8 cellular contexts compared by ENCODE assay signal in genomic region chr12:128823916-128824839, GRCh38. TPM values are rescaled to one million over a fixed set of nuclear protein-coding genes. Genes with fewer than 3 reads are reported as not detected.
DNase-seq lines count a peak whose midpoint lies in the region; ATAC-seq and TF ChIP-seq lines count a peak whose summit lies in the region.

TSS of gene SLC15A4 (minus strand) at chr12:128823958. CDS start at chr12:128823943, 15 bp downstream.

- TF ChIP-seq CTCF in GM13976 (IDR thresholded peaks at IDR 0.05; ENCODE audit: borderline replicate concordance, control extremely low read depth, extremely low read depth, insufficient read depth, missing control alignments): peak; percentile 26
- peak in 1 of 12 donors; percentile 14 for TF ChIP-seq CTCF in heart left ventricle (IDR thresholded peaks at IDR 0.05)
- peak in 1 of 5 experiments; percentile 17 for TF ChIP-seq CTCF in transverse colon (IDR thresholded peaks at IDR 0.05)

- intact Hi-C loops in heart left ventricle (cut with DNase I) (no loop called here), transverse colon (cut with DNase I; ENCODE audit: low total_unique reads) (no loop called here)

- peaks cover 4% of the 10 kb centered on the region in 2 donors for H3K27me3 Mint-ChIP-seq in T-cell

- 4 to 8% (median 5%) methylated on average over 57 to 63 of the region's 63 CpGs for WGBS in adipose tissue, 3 donors
- WGBS in heart left ventricle, 4 donors: 3 to 11% (median 9%) methylated on average over 30 to 63 of the region's 63 CpGs
- WGBS in transverse colon (ENCODE audit: low coverage in 1 of 2), 2 donors: 0 to 6% methylated on average over 3 to 60 of the region's 63 CpGs

- TF ChIP-seq POLR2A in heart left ventricle (IDR thresholded peaks at IDR 0.05): peak; percentile 80 to 94
- peak; percentile 92 for TF ChIP-seq POLR2A in transverse colon (IDR thresholded peaks at IDR 0.05)

- H3K36me3 ChIP-seq in heart left ventricle (peaks cover 0 to 5% (median 0%) of the 10 kb centered on the region in 9 donors), transverse colon (no peaks in the 10 kb centered on the region)

- H3K9me3 ChIP-seq in heart left ventricle: peaks cover 0 to 7% (median 0%) of the 10 kb centered on the region in 12 donors
- H3K9me3 ChIP-seq in transverse colon: no peaks in the 10 kb centered on the region

- in situ Hi-C loops in GM13976 (cut with MboI; ENCODE audit: low sequenced_read_pairs, unreplicated experiment) (no loop called here), transverse colon (cut with MboI; ENCODE audit: low pct_ligation_motif_present in 1 of 4, low pct_unique_long_range_greater_than_20kb in 1 of 4, low sequenced_read_pairs in 3 of 4) (no loop called here)

- CTCF ChIA-PET in T-cell (lab: Charles Lee): interaction anchor here in 1 of 2 donors (1.4 kb wide), 1 partner anchor 41 kb away, joined by 7 read pairs; no protein-coding TSS in a partner anchor

- ATAC-seq in HG02852 (IDR thresholded peaks at IDR 0.05; ENCODE audit: unreplicated experiment) (peak; percentile 78), T-cell (replicated peaks in 1 of 4) (peak; percentile 90 to 95 (median 94)), heart left ventricle (peak; percentile 96 to 99 (median 98))

- H3K27ac ChIP-seq in adipose tissue (ENCODE audit: low read depth, low read length) (peak within 1 kb of the TSS; percentile 22), heart left ventricle (peak within 1 kb of the TSS; percentile 56 to 94 (median 88)), transverse colon (peak within 1 kb of the TSS; percentile 87 to 93 (median 90))

- H3K9me3 Mint-ChIP-seq in T-cell: peaks cover 0 to 7% (median 0%) of the 10 kb centered on the region in 3 donors

- H3K4me1 Mint-ChIP-seq in T-cell: peaks cover 29 to 37% (median 32%) of the 10 kb centered on the region in 3 donors

- POLR2A ChIA-PET in T-cell (lab: Charles Lee): interaction anchor here in 1 of 2 donors (0.8 kb wide), 1 partner anchor 26 kb away, joined by 3 read pairs; no protein-coding TSS in a partner anchor

- H3K4me3 ChIP-seq in heart left ventricle: peak within 1 kb of the TSS; percentile 65 to 99 (median 92)
- H3K4me3 ChIP-seq in transverse colon: peak within 1 kb of the TSS; percentile 60 to 93 (median 84)

- H3K36me3 Mint-ChIP-seq in T-cell: peaks cover 14% of the 10 kb centered on the region

- DNase-seq in GM13976 (ENCODE audit: low spot score): peak; percentile 97
- peak; percentile 76 for DNase-seq in NCI-H1436 treated with DMSO at 0.1 percent for 48 hours (lab: John Stamatoyannopoulos, UW)
- peak; percentile 75 to 91 (median 86) for DNase-seq in T-cell
- peak; percentile 96 to 99 (median 97) for DNase-seq in heart left ventricle
- peak; percentile 90 for DNase-seq in pons (ENCODE audit: low spot score)
- DNase-seq in transverse colon: peak; percentile 98

- peaks cover 0 to 52% (median 33%) of the 10 kb centered on the region in 12 donors for H3K4me1 ChIP-seq in heart left ventricle
- peaks cover 6 to 36% (median 17%) of the 10 kb centered on the region in 4 donors for H3K4me1 ChIP-seq in transverse colon

- peak within 1 kb of the TSS; percentile 27 to 52 for H3K27ac Mint-ChIP-seq in T-cell

- peak within 1 kb of the TSS; percentile 77 to 81 (median 80) for H3K4me3 Mint-ChIP-seq in T-cell

- no peak for TF ChIP-seq EP300 in transverse colon (IDR thresholded peaks at IDR 0.05; ENCODE audit: low read depth)

- H3K27me3 ChIP-seq in heart left ventricle (no peaks in the 10 kb centered on the region), transverse colon (no peaks in the 10 kb centered on the region)

RNA-seq across cellular contexts. Expression of gene SLC15A4, which starts in this region (rescaled TPM):
- total RNA-seq in T-cell: 10 to 100 TPM; 17.6 to 31.0 (median 20.9) TPM
- 10 to 100 TPM in 2 of 3 donors, 1 to 10 TPM in 1; 6.5 to 12.4 (median 10.4) TPM for polyA plus RNA-seq in adipose tissue
- total RNA-seq in heart left ventricle: 10 to 100 TPM; 10.5 to 31.5 (median 18.1) TPM
- 10 to 100 TPM; 14.1 to 19.8 TPM for polyA plus RNA-seq in heart left ventricle
- 10 to 100 TPM; 13.1 to 41.2 (median 32.7) TPM for total RNA-seq in transverse colon

Comparison
In these comparisons a context has a peak if more than half of its experiments do, and no peak if none do; other contexts are left out.
1. Peak in every context shown above with its lines: DNase-seq, ATAC-seq, H3K4me3 ChIP-seq and H3K27ac ChIP-seq.
2. H3K27ac ChIP-seq: peak in every context shown above with its lines; median percentile 90 in transverse colon; 88 in heart left ventricle; 22 in adipose tissue.